Comparison of ENCODE assay signal across 19 cellular contexts in the genomic region with DNA sequence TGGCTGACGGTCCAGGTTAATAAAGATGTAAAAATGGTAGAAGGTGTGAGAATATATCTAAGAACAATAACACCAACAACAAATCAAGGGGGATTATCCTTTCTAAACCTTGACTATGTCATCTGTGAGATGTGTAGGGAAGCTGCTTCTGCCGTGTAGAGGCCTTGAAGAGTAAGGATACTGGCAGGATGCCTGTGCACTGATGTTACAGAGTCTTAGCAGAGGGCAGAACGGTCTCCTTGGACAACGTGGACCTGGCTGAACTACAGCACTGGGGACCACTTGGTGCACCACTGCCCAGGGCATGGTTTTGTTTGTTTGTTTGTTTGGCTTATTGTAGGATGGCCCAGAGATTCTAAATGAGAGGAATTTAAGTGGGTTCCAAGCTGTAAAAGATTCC.
"Had no signal": no experiment of that assay in that cellular context is flagged by ENCODE, and none has a peak within 500 bp of the region (broad histone marks: within the 10 kb centered on the region; RNA-seq: fewer than 3 reads in every experiment).

No MANE protein-coding gene starts in this region.

- H3K4me1 Mint-ChIP-seq: activated CD4-positive, alpha-beta T cell treated with anti-CD3 and anti-CD28 coated beads, Interleukin-2, amount 10 ng/mL, durations not matched to agents 7 days and 5 days; activated T-helper 17 cell treated with anti-CD3 and anti-CD28 coated beads, Interleukin-2, amount 50 U/mL, for 72 hours; natural killer cell had no signal

- H3K4me1 ChIP-seq: tibial artery, vagina had no signal

- DNase-seq: activated CD4-positive, alpha-beta T cell treated with anti-CD3 and anti-CD28 coated beads, Interleukin-2, amount 10 ng/mL, durations not matched to agents 7 days and 5 days; activated CD8-positive, alpha-beta memory T cell treated with anti-CD3 and anti-CD28 coated beads for 24 hours; activated naive CD4-positive, alpha-beta T cell treated with anti-CD3 and anti-CD28 coated beads for 36 hours; activated naive CD8-positive, alpha-beta T cell treated with anti-CD3 and anti-CD28 coated beads, Interleukin-2, amount 50 U/mL, for 24 hours; aorta; cerebellar nuclear complex; dermis blood vessel endothelial cell; effector memory CD8-positive, alpha-beta T cell; hippocampal formation; kidney; left lung; mesendoderm; natural killer cell; stimulated activated CD4-positive, alpha-beta T cell treated with anti-CD3 and anti-CD28 coated beads, Interleukin-15, amount 100 ng/mL, for 24 hours; stimulated activated CD4-positive, alpha-beta T cell treated with anti-CD3 and anti-CD28 coated beads, Interleukin-4, amount 100 ng/mL, for 24 hours; tibial artery had no signal

- H3K27me3 Mint-ChIP-seq: activated naive CD8-positive, alpha-beta T cell treated with anti-CD3 and anti-CD28 coated beads, Interleukin-2, amount 50 U/mL, for 24 hours; activated T-helper 17 cell treated with anti-CD3 and anti-CD28 coated beads, Interleukin-2, amount 50 U/mL, for 72 hours; effector memory CD8-positive, alpha-beta T cell had no signal

- H3K36me3 ChIP-seq: left lung, tibial artery, vagina had no signal

- H3K27ac Mint-ChIP-seq: activated CD4-positive, alpha-beta T cell treated with anti-CD3 and anti-CD28 coated beads, Interleukin-2, amount 10 ng/mL, durations not matched to agents 7 days and 5 days; activated naive CD4-positive, alpha-beta T cell treated with anti-CD3 and anti-CD28 coated beads for 36 hours; activated naive CD8-positive, alpha-beta T cell treated with anti-CD3 and anti-CD28 coated beads, Interleukin-2, amount 50 U/mL, for 24 hours; activated T-helper 17 cell treated with anti-CD3 and anti-CD28 coated beads, Interleukin-2, amount 50 U/mL, for 72 hours; effector memory CD8-positive, alpha-beta T cell; natural killer cell had no signal

- ATAC-seq: activated naive CD8-positive, alpha-beta T cell treated with anti-CD3 and anti-CD28 coated beads, Interleukin-2, amount 50 U/mL, for 24 hours; activated T-helper 17 cell treated with anti-CD3 and anti-CD28 coated beads, Interleukin-2, amount 50 U/mL, for 72 hours had no signal

- H3K4me3 ChIP-seq: left lung, skin epidermis, tibial artery, vagina had no signal

- H3K4me3 Mint-ChIP-seq: activated CD4-positive, alpha-beta T cell treated with anti-CD3 and anti-CD28 coated beads, Interleukin-2, amount 10 ng/mL, durations not matched to agents 7 days and 5 days; activated naive CD4-positive, alpha-beta T cell treated with anti-CD3 and anti-CD28 coated beads for 36 hours; activated naive CD8-positive, alpha-beta T cell treated with anti-CD3 and anti-CD28 coated beads, Interleukin-2, amount 50 U/mL, for 24 hours; activated T-helper 17 cell treated with anti-CD3 and anti-CD28 coated beads, Interleukin-2, amount 50 U/mL, for 72 hours; effector memory CD8-positive, alpha-beta T cell; natural killer cell had no signal

- H3K27ac ChIP-seq: tibial artery, vagina had no signal

- H3K27me3 ChIP-seq: left lung, tibial artery, vagina had no signal

- H3K9me3 ChIP-seq: left lung, tibial artery, vagina had no signal

- H3K9me3 Mint-ChIP-seq: activated CD4-positive, alpha-beta T cell treated with anti-CD3 and anti-CD28 coated beads, Interleukin-2, amount 10 ng/mL, durations not matched to agents 7 days and 5 days; activated naive CD4-positive, alpha-beta T cell treated with anti-CD3 and anti-CD28 coated beads for 36 hours; activated naive CD8-positive, alpha-beta T cell treated with anti-CD3 and anti-CD28 coated beads, Interleukin-2, amount 50 U/mL, for 24 hours; activated T-helper 17 cell treated with anti-CD3 and anti-CD28 coated beads, Interleukin-2, amount 50 U/mL, for 72 hours; effector memory CD8-positive, alpha-beta T cell; natural killer cell had no signal
